Comparison of ENCODE assay signal across 1 cellular context in the genomic region with DNA sequence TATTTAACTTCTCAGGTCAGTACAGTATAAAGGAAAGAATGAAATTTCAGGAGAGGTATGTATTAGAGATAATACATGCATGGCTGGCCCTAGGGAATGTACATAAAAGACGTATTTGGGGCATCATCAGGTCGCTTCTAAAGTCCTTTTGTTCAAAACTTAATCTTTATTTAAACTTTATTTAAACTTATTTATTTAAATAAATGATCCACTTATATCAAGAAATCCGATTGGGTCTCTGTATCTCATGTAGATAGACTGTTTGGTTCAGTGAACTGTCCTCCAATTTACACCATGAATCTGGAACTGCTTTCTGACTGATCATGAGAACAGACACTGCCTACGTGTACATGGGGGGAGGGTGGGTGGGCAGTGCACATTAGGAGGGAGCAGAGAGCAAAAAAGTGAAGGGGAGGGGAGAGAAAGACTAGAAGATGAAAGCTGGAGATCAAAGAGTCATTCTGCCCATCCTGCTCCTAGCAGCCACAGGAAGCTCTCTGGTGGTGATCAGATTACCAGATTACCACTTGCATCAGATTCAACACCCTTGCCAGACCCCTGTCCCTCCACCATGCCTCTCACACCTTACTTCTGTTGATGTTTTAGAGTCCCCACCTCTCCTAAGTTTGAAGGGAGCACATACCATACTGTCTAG.
TF ChIP-seq lines count a peak whose summit lies in the region.

No MANE protein-coding gene starts in this region.

TF ChIP-seq in HepG2, 621 proteins besides CTCF, POLR2A, EP300 and RAD21 (continued from another document and continues in another):
- TF ChIP-seq, protein P1, sequence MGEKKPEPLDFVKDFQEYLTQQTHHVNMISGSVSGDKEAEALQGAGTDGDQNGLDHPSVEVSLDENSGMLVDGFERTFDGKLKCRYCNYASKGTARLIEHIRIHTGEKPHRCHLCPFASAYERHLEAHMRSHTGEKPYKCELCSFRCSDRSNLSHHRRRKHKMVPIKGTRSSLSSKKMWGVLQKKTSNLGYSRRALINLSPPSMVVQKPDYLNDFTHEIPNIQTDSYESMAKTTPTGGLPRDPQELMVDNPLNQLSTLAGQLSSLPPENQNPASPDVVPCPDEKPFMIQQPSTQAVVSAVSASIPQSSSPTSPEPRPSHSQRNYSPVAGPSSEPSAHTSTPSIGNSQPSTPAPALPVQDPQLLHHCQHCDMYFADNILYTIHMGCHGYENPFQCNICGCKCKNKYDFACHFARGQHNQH (CRISPR knock-in tag; IDR thresholded peaks at IDR 0.05): peak; percentile 95
- no peak for TF ChIP-seq CENPT (CRISPR knock-in tag; IDR thresholded peaks at IDR 0.05; ENCODE audit: low read depth)
- no peak for TF ChIP-seq ZNF83 (CRISPR knock-in tag; IDR thresholded peaks at IDR 0.05; ENCODE audit: borderline replicate concordance)
- TF ChIP-seq ELF4 (CRISPR knock-in tag; IDR thresholded peaks at IDR 0.05; ENCODE audit: borderline replicate concordance): no peak
- no peak for TF ChIP-seq SRSF4 (IDR thresholded peaks at IDR 0.05; ENCODE audit: low read depth, low read length, poor library complexity, severe bottlenecking)
- TF ChIP-seq, protein P2, sequence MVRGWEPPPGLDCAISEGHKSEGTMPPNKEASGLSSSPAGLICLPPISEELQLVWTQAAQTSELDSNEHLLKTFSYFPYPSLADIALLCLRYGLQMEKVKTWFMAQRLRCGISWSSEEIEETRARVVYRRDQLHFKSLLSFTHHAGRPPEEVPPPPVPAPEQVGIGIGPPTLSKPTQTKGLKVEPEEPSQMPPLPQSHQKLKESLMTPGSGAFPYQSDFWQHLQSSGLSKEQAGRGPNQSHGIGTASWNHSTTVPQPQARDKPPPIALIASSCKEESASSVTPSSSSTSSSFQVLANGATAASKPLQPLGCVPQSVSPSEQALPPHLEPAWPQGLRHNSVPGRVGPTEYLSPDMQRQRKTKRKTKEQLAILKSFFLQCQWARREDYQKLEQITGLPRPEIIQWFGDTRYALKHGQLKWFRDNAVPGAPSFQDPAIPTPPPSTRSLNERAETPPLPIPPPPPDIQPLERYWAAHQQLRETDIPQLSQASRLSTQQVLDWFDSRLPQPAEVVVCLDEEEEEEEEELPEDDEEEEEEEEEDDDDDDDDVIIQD (CRISPR knock-in tag; IDR thresholded peaks at IDR 0.05; ENCODE audit: low read depth): peak; percentile 66
- TF ChIP-seq SMYD3 (CRISPR knock-in tag; IDR thresholded peaks at IDR 0.05): no peak
- peak; percentile 75 for TF ChIP-seq ERF (CRISPR knock-in tag; IDR thresholded peaks at IDR 0.05)
- peak; percentile 79 for TF ChIP-seq RXRB (CRISPR knock-in tag; IDR thresholded peaks at IDR 0.05; ENCODE audit: borderline replicate concordance)
- no peak for TF ChIP-seq MBD4 (IDR thresholded peaks at IDR 0.05; ENCODE audit: borderline replicate concordance, low read length)
- no peak for TF ChIP-seq RFX3 (CRISPR knock-in tag; IDR thresholded peaks at IDR 0.05)
- TF ChIP-seq ZNF382 (CRISPR knock-in tag; IDR thresholded peaks at IDR 0.05; ENCODE audit: borderline replicate concordance): no peak
- peak; percentile 50; the same call in 1 of the 2 replicates for TF ChIP-seq HMG20B (CRISPR knock-in tag; conservative IDR thresholded peaks at IDR 0.05)
- peak; percentile 79 for TF ChIP-seq MEIS2 (CRISPR knock-in tag; IDR thresholded peaks at IDR 0.05)
- no peak for TF ChIP-seq ZBTB21 (CRISPR knock-in tag; IDR thresholded peaks at IDR 0.05)
- TF ChIP-seq ZNF652 (CRISPR knock-in tag; IDR thresholded peaks at IDR 0.05; ENCODE audit: borderline replicate concordance, low read depth): peak; percentile 39; the same call in 1 of the 2 replicates
- TF ChIP-seq, protein P3, sequence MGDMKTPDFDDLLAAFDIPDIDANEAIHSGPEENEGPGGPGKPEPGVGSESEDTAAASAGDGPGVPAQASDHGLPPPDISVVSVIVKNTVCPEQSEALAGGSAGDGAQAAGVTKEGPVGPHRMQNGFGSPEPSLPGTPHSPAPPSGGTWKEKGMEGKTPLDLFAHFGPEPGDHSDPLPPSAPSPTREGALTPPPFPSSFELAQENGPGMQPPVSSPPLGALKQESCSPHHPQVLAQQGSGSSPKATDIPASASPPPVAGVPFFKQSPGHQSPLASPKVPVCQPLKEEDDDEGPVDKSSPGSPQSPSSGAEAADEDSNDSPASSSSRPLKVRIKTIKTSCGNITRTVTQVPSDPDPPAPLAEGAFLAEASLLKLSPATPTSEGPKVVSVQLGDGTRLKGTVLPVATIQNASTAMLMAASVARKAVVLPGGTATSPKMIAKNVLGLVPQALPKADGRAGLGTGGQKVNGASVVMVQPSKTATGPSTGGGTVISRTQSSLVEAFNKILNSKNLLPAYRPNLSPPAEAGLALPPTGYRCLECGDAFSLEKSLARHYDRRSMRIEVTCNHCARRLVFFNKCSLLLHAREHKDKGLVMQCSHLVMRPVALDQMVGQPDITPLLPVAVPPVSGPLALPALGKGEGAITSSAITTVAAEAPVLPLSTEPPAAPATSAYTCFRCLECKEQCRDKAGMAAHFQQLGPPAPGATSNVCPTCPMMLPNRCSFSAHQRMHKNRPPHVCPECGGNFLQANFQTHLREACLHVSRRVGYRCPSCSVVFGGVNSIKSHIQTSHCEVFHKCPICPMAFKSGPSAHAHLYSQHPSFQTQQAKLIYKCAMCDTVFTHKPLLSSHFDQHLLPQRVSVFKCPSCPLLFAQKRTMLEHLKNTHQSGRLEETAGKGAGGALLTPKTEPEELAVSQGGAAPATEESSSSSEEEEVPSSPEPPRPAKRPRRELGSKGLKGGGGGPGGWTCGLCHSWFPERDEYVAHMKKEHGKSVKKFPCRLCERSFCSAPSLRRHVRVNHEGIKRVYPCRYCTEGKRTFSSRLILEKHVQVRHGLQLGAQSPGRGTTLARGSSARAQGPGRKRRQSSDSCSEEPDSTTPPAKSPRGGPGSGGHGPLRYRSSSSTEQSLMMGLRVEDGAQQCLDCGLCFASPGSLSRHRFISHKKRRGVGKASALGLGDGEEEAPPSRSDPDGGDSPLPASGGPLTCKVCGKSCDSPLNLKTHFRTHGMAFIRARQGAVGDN (CRISPR knock-in tag; IDR thresholded peaks at IDR 0.05): no peak
- no peak for TF ChIP-seq RAD51 (IDR thresholded peaks at IDR 0.05; ENCODE audit: borderline replicate concordance)
- no peak for TF ChIP-seq KLF9 (CRISPR knock-in tag; IDR thresholded peaks at IDR 0.05; ENCODE audit: low read depth)
- TF ChIP-seq KAT7 (CRISPR knock-in tag; IDR thresholded peaks at IDR 0.05; ENCODE audit: borderline replicate concordance): no peak
- TF ChIP-seq, protein P4, sequence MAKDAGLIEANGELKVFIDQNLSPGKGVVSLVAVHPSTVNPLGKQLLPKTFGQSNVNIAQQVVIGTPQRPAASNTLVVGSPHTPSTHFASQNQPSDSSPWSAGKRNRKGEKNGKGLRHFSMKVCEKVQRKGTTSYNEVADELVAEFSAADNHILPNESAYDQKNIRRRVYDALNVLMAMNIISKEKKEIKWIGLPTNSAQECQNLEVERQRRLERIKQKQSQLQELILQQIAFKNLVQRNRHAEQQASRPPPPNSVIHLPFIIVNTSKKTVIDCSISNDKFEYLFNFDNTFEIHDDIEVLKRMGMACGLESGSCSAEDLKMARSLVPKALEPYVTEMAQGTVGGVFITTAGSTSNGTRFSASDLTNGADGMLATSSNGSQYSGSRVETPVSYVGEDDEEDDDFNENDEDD (CRISPR knock-in tag; IDR thresholded peaks at IDR 0.05; ENCODE audit: borderline replicate concordance): peak; percentile 69; the same call in 1 of the 2 replicates
- TF ChIP-seq ARNTL (CRISPR knock-in tag; IDR thresholded peaks at IDR 0.05): no peak
- no peak for TF ChIP-seq PTBP1 (IDR thresholded peaks at IDR 0.05; ENCODE audit: low read depth, low read length, poor library complexity, severe bottlenecking)
- TF ChIP-seq ZNF577 (CRISPR knock-in tag; IDR thresholded peaks at IDR 0.05; ENCODE audit: borderline replicate concordance, low read depth): no peak
- no peak for TF ChIP-seq ZNF549 (CRISPR knock-in tag; IDR thresholded peaks at IDR 0.05)
- no peak for TF ChIP-seq ESRRA (CRISPR knock-in tag; IDR thresholded peaks at IDR 0.05; ENCODE audit: low read depth)
- peak; percentile 70; the same call in 1 of the 2 replicates for TF ChIP-seq ZMYM3 (CRISPR knock-in tag; IDR thresholded peaks at IDR 0.05)
- TF ChIP-seq NFRKB (IDR thresholded peaks at IDR 0.05): no peak
- peak; percentile 51; the same call in 1 of the 2 replicates for TF ChIP-seq GABPB1 (CRISPR knock-in tag; IDR thresholded peaks at IDR 0.05)
- no peak for TF ChIP-seq ZNF670 (CRISPR knock-in tag; IDR thresholded peaks at IDR 0.05; ENCODE audit: borderline replicate concordance)
- no peak for TF ChIP-seq HOXA7 (CRISPR knock-in tag; IDR thresholded peaks at IDR 0.05)
- 0 out of 2 replicates have a peak, but pooled peaks have one; percentile 32 for TF ChIP-seq ZMYM2 (CRISPR knock-in tag; IDR thresholded peaks at IDR 0.05)
- TF ChIP-seq ZNF570 (CRISPR knock-in tag; IDR thresholded peaks at IDR 0.05; ENCODE audit: borderline replicate concordance): no peak
- TF ChIP-seq DPF2 (CRISPR knock-in tag; IDR thresholded peaks at IDR 0.05; ENCODE audit: borderline replicate concordance, low read depth): peak; percentile 78
- peak; percentile 65; the same call in 1 of the 2 replicates for TF ChIP-seq MIER3 (CRISPR knock-in tag; IDR thresholded peaks at IDR 0.05; ENCODE audit: borderline replicate concordance)
- no peak for TF ChIP-seq ZNF768 (CRISPR knock-in tag; IDR thresholded peaks at IDR 0.05)
- no peak for TF ChIP-seq HDAC6 (IDR thresholded peaks at IDR 0.05; ENCODE audit: low read depth, low read length)
- no peak for TF ChIP-seq PREB (CRISPR knock-in tag; IDR thresholded peaks at IDR 0.05)
- TF ChIP-seq SMARCE1 (IDR thresholded peaks at IDR 0.05; ENCODE audit: borderline replicate concordance): no peak
- TF ChIP-seq FOXK1 (CRISPR knock-in tag; IDR thresholded peaks at IDR 0.05; ENCODE audit: borderline replicate concordance, low read depth): peak; percentile 45; the same call in 1 of the 2 replicates
- peak; percentile 63; the same call in 1 of the 2 replicates for TF ChIP-seq ZNF12 (CRISPR knock-in tag; IDR thresholded peaks at IDR 0.05)
- peak; percentile 82 for TF ChIP-seq FOSL2 (CRISPR knock-in tag; IDR thresholded peaks at IDR 0.05)
- 0 out of 2 replicates have a peak, but pooled peaks have one; percentile 45 for TF ChIP-seq SMAD3 (CRISPR knock-in tag; IDR thresholded peaks at IDR 0.05)
- peak; percentile 89 for TF ChIP-seq GATA4 (IDR thresholded peaks at IDR 0.05; ENCODE audit: borderline replicate concordance, low read depth)
- no peak for TF ChIP-seq ZNF674 (CRISPR knock-in tag; IDR thresholded peaks at IDR 0.05; ENCODE audit: low read depth)
- no peak for TF ChIP-seq TGIF2 (CRISPR knock-in tag; IDR thresholded peaks at IDR 0.05)
- no peak for TF ChIP-seq ATF7 (IDR thresholded peaks at IDR 0.05)
- TF ChIP-seq ATF7 (CRISPR knock-in tag; IDR thresholded peaks at IDR 0.05): no peak
- TF ChIP-seq TEAD2 (CRISPR knock-in tag; IDR thresholded peaks at IDR 0.05): no peak
- TF ChIP-seq ZNF432 (CRISPR knock-in tag; IDR thresholded peaks at IDR 0.05; ENCODE audit: borderline replicate concordance): no peak
- peak; percentile 85 for TF ChIP-seq PATZ1 (CRISPR knock-in tag; IDR thresholded peaks at IDR 0.05)
- peak; percentile 88 for TF ChIP-seq FOXO1 (CRISPR knock-in tag; IDR thresholded peaks at IDR 0.05)
